Comparison of ENCODE assay signal across 14 cellular contexts in the genomic region with DNA sequence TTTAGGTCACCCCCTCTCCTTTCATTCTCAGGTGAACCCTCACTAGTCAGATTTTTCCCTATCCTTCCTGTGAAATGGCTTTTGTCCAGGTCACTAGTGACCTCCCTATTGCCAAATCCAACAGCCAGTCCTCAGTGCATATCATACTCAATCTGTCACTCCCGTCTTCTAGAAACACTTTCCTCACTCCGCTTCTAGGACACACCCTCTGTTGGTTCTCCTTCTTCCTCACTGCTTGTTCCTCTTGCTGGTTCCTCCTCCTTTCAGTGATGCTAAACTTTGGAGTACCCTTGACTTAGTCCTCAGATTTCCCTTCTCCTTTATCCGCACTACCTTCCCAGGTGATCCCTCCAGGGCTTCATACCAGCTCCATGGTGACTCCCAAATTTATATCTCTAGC.
"Had no signal": no experiment of that assay in that cellular context is flagged by ENCODE, and none has a peak within 500 bp of the region (broad histone marks: within the 10 kb centered on the region; RNA-seq: fewer than 3 reads in every experiment).

No MANE protein-coding gene starts in this region.

- ATAC-seq: left colon; mucosa of descending colon; natural killer cell treated with Interleukin-12 subunit alpha and Interleukin-12 subunit beta and Interleukin-15 and Interleukin-18, amount 100 ng/mL, for 72 hours; stimulated activated naive B cell treated with anti-CD40 and anti-IgM and Interleukin-4, amounts not matched to agents 10 μg/mL and 1 μg/mL and 100 μg/mL, for 72 hours had no signal

- H3K4me3 ChIP-seq: mucosa of descending colon, right lobe of liver had no signal

- H3K9me3 ChIP-seq: mucosa of descending colon, right lobe of liver had no signal

- H3K27me3 ChIP-seq: right lobe of liver had no signal

- DNase-seq: activated CD4-positive, alpha-beta T cell treated with anti-CD3 and anti-CD28 coated beads, Interleukin-2, amount 50 U/mL, for 4 hours; activated CD4-positive, CD25-positive, alpha-beta regulatory T cell treated with anti-CD3 and anti-CD28 coated beads, Interleukin-2, amount 50 U/mL, for 72 hours; activated T-cell treated with anti-CD3 and anti-CD28 coated beads, Interleukin-2, amount 50 U/mL, for 1 hour; amniotic stem cell; cerebellar nuclear complex; dermis blood vessel endothelial cell; hypothalamus; left colon; mucosa of descending colon; occipital lobe; right lobe of liver; stimulated activated CD4-positive, alpha-beta T cell treated with anti-CD3 and anti-CD28 coated beads, Interleukin-1b, Interleukin-23, amount 100 ng/mL, for 48 hours; stimulated activated naive B cell treated with anti-CD40 and anti-IgM and Interleukin-4, amounts not matched to agents 10 μg/mL and 1 μg/mL and 100 μg/mL, for 72 hours had no signal

- H3K27ac ChIP-seq: right lobe of liver had no signal

- H3K4me1 ChIP-seq: right lobe of liver had no signal

- H3K36me3 ChIP-seq: right lobe of liver had no signal
